21 cellular contexts compared by ENCODE assay signal in the genomic region with DNA sequence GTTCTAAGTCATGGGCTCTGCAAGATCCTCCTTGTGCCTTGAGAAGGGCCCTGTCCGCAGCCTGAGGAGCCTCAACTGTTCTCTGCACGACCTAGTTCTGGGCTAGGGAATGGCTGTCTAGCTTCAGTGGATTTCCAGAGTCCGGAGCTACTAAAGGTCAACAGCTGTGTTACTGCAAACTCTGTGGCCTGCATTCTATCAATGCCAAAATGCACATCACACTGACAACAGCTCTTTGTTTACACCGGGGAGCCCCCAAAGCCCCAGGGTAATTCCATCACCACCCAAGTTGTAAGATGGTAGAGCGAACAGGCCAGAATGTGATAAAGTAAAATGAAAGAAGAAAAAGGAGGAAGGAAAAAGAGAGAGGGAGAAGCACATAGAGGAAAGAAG.
DNase-seq lines count a peak whose midpoint lies in the region; ATAC-seq and TF ChIP-seq lines count a peak whose summit lies in the region.
"Had no signal": no experiment of that assay in that cellular context is flagged by ENCODE, and none has a peak within 500 bp of the region (broad histone marks: within the 10 kb centered on the region; RNA-seq: fewer than 3 reads in every experiment).

No MANE protein-coding gene starts in this region.

- H3K4me1 Mint-ChIP-seq in activated naive CD4-positive, alpha-beta T cell treated with anti-CD3 and anti-CD28 coated beads for 36 hours (ENCODE audit: low read depth): no peaks in the 10 kb centered on the region
- H3K4me1 Mint-ChIP-seq: activated CD4-positive, alpha-beta T cell treated with anti-CD3 and anti-CD28 coated beads, Interleukin-2, amount 10 ng/mL, durations not matched to agents 7 days and 5 days had no signal

- ATAC-seq in left ventricle myocardium superior (peak; percentile 12), HG03442 (IDR thresholded peaks at IDR 0.05; ENCODE audit: unreplicated experiment) (peak; percentile 25), SK-N-SH treated with all-trans-retinoic acid at 6 μM for 48 hours (no peak)
- ATAC-seq: activated naive CD4-positive, alpha-beta T cell treated with anti-CD3 and anti-CD28 coated beads, Interleukin-2, amount 50 U/mL, for 72 hours; gastroesophageal sphincter had no signal

- H3K27me3 Mint-ChIP-seq in activated naive CD4-positive, alpha-beta T cell treated with anti-CD3 and anti-CD28 coated beads for 36 hours (ENCODE audit: low read depth): no peaks in the 10 kb centered on the region
- H3K27me3 Mint-ChIP-seq: activated CD4-positive, alpha-beta T cell treated with anti-CD3 and anti-CD28 coated beads, Interleukin-2, amount 10 ng/mL, durations not matched to agents 7 days and 5 days; CD8-positive, alpha-beta memory T cell; stimulated activated naive CD8-positive, alpha-beta T cell treated with anti-CD3 and anti-CD28 coated beads, Interleukin-15, Interleukin-2, amounts not matched to agents 100 ng/mL and 50 ng/mL, for 24 hours had no signal

- no peak overlapping the region for H3K27ac Mint-ChIP-seq in activated naive CD4-positive, alpha-beta T cell treated with anti-CD3 and anti-CD28 coated beads for 36 hours
- H3K27ac Mint-ChIP-seq: activated CD4-positive, alpha-beta T cell treated with anti-CD3 and anti-CD28 coated beads, Interleukin-2, amount 10 ng/mL, durations not matched to agents 7 days and 5 days; dendritic cell treated with granulocyte-macrophage colony-stimulating factor and Interleukin-4, amounts not matched to agents 40 ng/mL and 50 ng/mL, for 4 days; stimulated activated naive CD8-positive, alpha-beta T cell treated with anti-CD3 and anti-CD28 coated beads, Interleukin-15, Interleukin-2, amounts not matched to agents 100 ng/mL and 50 ng/mL, for 24 hours had no signal

- DNase-seq in left ventricle myocardium superior (no peak), cardiac septum (ENCODE audit: low spot score) (no peak), medulla oblongata (ENCODE audit: extremely low spot score) (peak; percentile 16), H7 (no peak)
- no peak for DNase-seq in activated CD8-positive, alpha-beta memory T cell treated with anti-CD3 and anti-CD28 coated beads for 24 hours
- DNase-seq in activated naive CD4-positive, alpha-beta T cell treated with anti-CD3 and anti-CD28 coated beads for 36 hours: no peak
- DNase-seq: activated CD4-positive, alpha-beta T cell treated with anti-CD3 and anti-CD28 coated beads, Interleukin-2, amount 10 ng/mL, durations not matched to agents 7 days and 5 days; CD8-positive, alpha-beta memory T cell; erythroblast; KBM-7; MV-4-11; NCI-H2029 treated with DMSO at 0.1 percent for 48 hours; NCI-H510A treated with DMSO at 0.1 percent for 48 hours had no signal

- intact Hi-C loops in left ventricle myocardium superior (cut with micrococcal nuclease) (no loop called here), cardiac septum (cut with DNase I) (no loop called here)
- intact Hi-C loops in activated naive CD4-positive, alpha-beta T cell treated with anti-CD3 and anti-CD28 coated beads for 36 hours (cut with micrococcal nuclease): no loop called here

- H3K4me3 ChIP-seq in H7 (ENCODE audit: insufficient read depth, low read depth, low read length): no peak overlapping the region
- H3K4me3 ChIP-seq: gastroesophageal sphincter, lung had no signal

- no peak overlapping the region for H3K4me3 Mint-ChIP-seq in activated naive CD4-positive, alpha-beta T cell treated with anti-CD3 and anti-CD28 coated beads for 36 hours
- H3K4me3 Mint-ChIP-seq: activated CD4-positive, alpha-beta T cell treated with anti-CD3 and anti-CD28 coated beads, Interleukin-2, amount 10 ng/mL, durations not matched to agents 7 days and 5 days; brain; dendritic cell treated with granulocyte-macrophage colony-stimulating factor and Interleukin-4, amounts not matched to agents 40 ng/mL and 50 ng/mL, for 4 days; stimulated activated naive CD8-positive, alpha-beta T cell treated with anti-CD3 and anti-CD28 coated beads, Interleukin-15, Interleukin-2, amounts not matched to agents 100 ng/mL and 50 ng/mL, for 24 hours had no signal

- no peaks in the 10 kb centered on the region for H3K36me3 ChIP-seq in H7 (replicated peaks; ENCODE audit: control insufficient read depth, insufficient read depth, low read length)
- H3K36me3 ChIP-seq: gastroesophageal sphincter had no signal

- H3K27me3 ChIP-seq in H7 (ENCODE audit: control insufficient read depth, insufficient read depth, low read length): no peaks in the 10 kb centered on the region
- H3K27me3 ChIP-seq: gastroesophageal sphincter had no signal

- CTCF ChIA-PET in activated naive CD4-positive, alpha-beta T cell treated with anti-CD3 and anti-CD28 coated beads for 36 hours (lab: Charles Lee): interaction anchor here (1.1 kb wide), 1 partner anchor 102 kb away, joined by 3 read pairs; no protein-coding TSS in a partner anchor

- H3K9me3 Mint-ChIP-seq in activated naive CD4-positive, alpha-beta T cell treated with anti-CD3 and anti-CD28 coated beads for 36 hours: no peaks in the 10 kb centered on the region
- H3K9me3 Mint-ChIP-seq: activated naive CD4-positive, alpha-beta T cell treated with anti-CD3 and anti-CD28 coated beads, Interleukin-2, amount 50 U/mL, for 72 hours; CD8-positive, alpha-beta memory T cell; dendritic cell treated with granulocyte-macrophage colony-stimulating factor and Interleukin-4, amounts not matched to agents 40 ng/mL and 50 ng/mL, for 4 days; stimulated activated naive CD8-positive, alpha-beta T cell treated with anti-CD3 and anti-CD28 coated beads, Interleukin-15, Interleukin-2, amounts not matched to agents 100 ng/mL and 50 ng/mL, for 24 hours had no signal

- no peaks in the 10 kb centered on the region for H3K36me3 Mint-ChIP-seq in activated naive CD4-positive, alpha-beta T cell treated with anti-CD3 and anti-CD28 coated beads for 36 hours (ENCODE audit: low read depth)
- H3K36me3 Mint-ChIP-seq: activated naive CD4-positive, alpha-beta T cell treated with anti-CD3 and anti-CD28 coated beads, Interleukin-2, amount 50 U/mL, for 72 hours; brain; CD8-positive, alpha-beta memory T cell had no signal

TF ChIP-seq in SK-N-SH treated with all-trans-retinoic acid at 6 μM for 48 hours, 23 proteins besides CTCF, POLR2A, EP300 and RAD21:
- no peak for TF ChIP-seq ZNF8 (CRISPR knock-in tag; IDR thresholded peaks at IDR 0.05)
- TF ChIP-seq, protein P1, sequence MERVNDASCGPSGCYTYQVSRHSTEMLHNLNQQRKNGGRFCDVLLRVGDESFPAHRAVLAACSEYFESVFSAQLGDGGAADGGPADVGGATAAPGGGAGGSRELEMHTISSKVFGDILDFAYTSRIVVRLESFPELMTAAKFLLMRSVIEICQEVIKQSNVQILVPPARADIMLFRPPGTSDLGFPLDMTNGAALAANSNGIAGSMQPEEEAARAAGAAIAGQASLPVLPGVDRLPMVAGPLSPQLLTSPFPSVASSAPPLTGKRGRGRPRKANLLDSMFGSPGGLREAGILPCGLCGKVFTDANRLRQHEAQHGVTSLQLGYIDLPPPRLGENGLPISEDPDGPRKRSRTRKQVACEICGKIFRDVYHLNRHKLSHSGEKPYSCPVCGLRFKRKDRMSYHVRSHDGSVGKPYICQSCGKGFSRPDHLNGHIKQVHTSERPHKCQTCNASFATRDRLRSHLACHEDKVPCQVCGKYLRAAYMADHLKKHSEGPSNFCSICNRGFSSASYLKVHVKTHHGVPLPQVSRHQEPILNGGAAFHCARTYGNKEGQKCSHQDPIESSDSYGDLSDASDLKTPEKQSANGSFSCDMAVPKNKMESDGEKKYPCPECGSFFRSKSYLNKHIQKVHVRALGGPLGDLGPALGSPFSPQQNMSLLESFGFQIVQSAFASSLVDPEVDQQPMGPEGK (CRISPR knock-in tag; IDR thresholded peaks at IDR 0.05; ENCODE audit: borderline replicate concordance): no peak
- no peak for TF ChIP-seq ZFP3 (CRISPR knock-in tag; IDR thresholded peaks at IDR 0.05)
